In genomic region chr17:32444301-32445074, GRCh38 we compare ENCODE assay signal across 1 cellular context.
A peak's percentile ranks its signal among the peaks of the same experiment; 100 is the strongest.
TF ChIP-seq lines count a peak whose summit lies in the region.

TSS of gene PSMD11 (plus strand) at chr17:32444510. CDS start at chr17:32444524, 14 bp downstream.

TF ChIP-seq in HepG2, 621 proteins besides CTCF, POLR2A, EP300 and RAD21 (continued from another document and continues in another):
- TF ChIP-seq ATF2 (CRISPR knock-in tag; IDR thresholded peaks at IDR 0.05) (peak; percentile 70), ARID3A (IDR thresholded peaks at IDR 0.05; ENCODE audit: low read depth, low read length) (no peak), CBFB (CRISPR knock-in tag; IDR thresholded peaks at IDR 0.05) (peak; percentile 92), SKIL (CRISPR knock-in tag; IDR thresholded peaks at IDR 0.05; ENCODE audit: borderline replicate concordance) (no peak), ZNF674 (CRISPR knock-in tag; IDR thresholded peaks at IDR 0.05; ENCODE audit: low read depth) (no peak), PAF1 (CRISPR knock-in tag; IDR thresholded peaks at IDR 0.05) (no peak), MLXIP (CRISPR knock-in tag; IDR thresholded peaks at IDR 0.05; ENCODE audit: borderline replicate concordance) (no peak), NFYB (CRISPR knock-in tag; IDR thresholded peaks at IDR 0.05) (peak; percentile 81), MYC (CRISPR knock-in tag; IDR thresholded peaks at IDR 0.05; ENCODE audit: borderline replicate concordance) (peak; percentile 55; the same call in 1 of the 2 replicates), CREM (IDR thresholded peaks at IDR 0.05) (peak; percentile 89), CREM (CRISPR knock-in tag; IDR thresholded peaks at IDR 0.05) (no peak), RFX3 (CRISPR knock-in tag; IDR thresholded peaks at IDR 0.05) (no peak), ATF1 (CRISPR knock-in tag; IDR thresholded peaks at IDR 0.05) (peak; percentile 76), RBM22 (optimal IDR thresholded peaks at IDR 0.05; ENCODE audit: low read length) (no peak), STAG1 (CRISPR knock-in tag; IDR thresholded peaks at IDR 0.05) (peak; percentile 35), ZMAT3 (CRISPR knock-in tag; conservative IDR thresholded peaks at IDR 0.05) (peak; percentile 74; the same call in 1 of the 2 replicates), ZNF142 (CRISPR knock-in tag; IDR thresholded peaks at IDR 0.05) (no peak), ZNF609 (CRISPR knock-in tag; IDR thresholded peaks at IDR 0.05; ENCODE audit: borderline replicate concordance) (peak; percentile 20; the same call in 1 of the 2 replicates), JARID2 (CRISPR knock-in tag; IDR thresholded peaks at IDR 0.05; ENCODE audit: insufficient replicate concordance) (peak; percentile 36), NR3C1 (CRISPR knock-in tag; IDR thresholded peaks at IDR 0.05) (no peak), MAX (IDR thresholded peaks at IDR 0.05) (peak; percentile 6; the same call in 1 of the 2 replicates), ZNF672 (CRISPR knock-in tag; IDR thresholded peaks at IDR 0.05) (no peak), NFAT5 (CRISPR knock-in tag; IDR thresholded peaks at IDR 0.05) (peak; percentile 35; the same call in 1 of the 2 replicates), CAMTA2 (CRISPR knock-in tag; IDR thresholded peaks at IDR 0.05; ENCODE audit: borderline replicate concordance) (0 out of 2 replicates have a peak, but pooled peaks have one; percentile 9), MXD4 (CRISPR knock-in tag; IDR thresholded peaks at IDR 0.05) (peak; percentile 34; the same call in 1 of the 2 replicates), KAT8 (CRISPR knock-in tag; IDR thresholded peaks at IDR 0.05) (peak; percentile 79; the same call in 1 of the 2 replicates), DDIT3 (CRISPR knock-in tag; IDR thresholded peaks at IDR 0.05) (no peak), ATRX (CRISPR knock-in tag; IDR thresholded peaks at IDR 0.05; ENCODE audit: borderline replicate concordance) (no peak), EED (CRISPR knock-in tag; IDR thresholded peaks at IDR 0.05) (0 out of 2 replicates have a peak, but pooled peaks have one; percentile 48)
